In genomic region chr1:26695417-26696190, GRCh38 we compare ENCODE assay signal across 8 cellular contexts. TPM values are rescaled to one million over a fixed set of nuclear protein-coding genes. Genes with fewer than 3 reads are reported as not detected.
DNase-seq lines count a peak whose midpoint lies in the region; ATAC-seq and TF ChIP-seq lines count a peak whose summit lies in the region.

Gene ARID1A (plus strand): TSS chr1:26696015. CDS start chr1:26696404, 389 bp downstream.

- H3K9me3 Mint-ChIP-seq in neural crest cell = peaks cover under 1% of the 10 kb centered on the region
- no peaks in the 10 kb centered on the region for H3K9me3 Mint-ChIP-seq in stimulated activated naive CD8-positive, alpha-beta T cell treated with anti-CD3 and anti-CD28 coated beads, Interleukin-15, amount 100 ng/mL, for 72 hours

- H3K4me3 Mint-ChIP-seq in neural crest cell = peak within 1 kb of the TSS; percentile 93
- peak within 1 kb of the TSS; percentile 91 to 95 for H3K4me3 Mint-ChIP-seq in stimulated activated naive CD8-positive, alpha-beta T cell treated with anti-CD3 and anti-CD28 coated beads, Interleukin-15, amount 100 ng/mL, for 72 hours

- peaks cover 39% of the 10 kb centered on the region for H3K4me1 Mint-ChIP-seq in neural crest cell
- H3K4me1 Mint-ChIP-seq in stimulated activated naive CD8-positive, alpha-beta T cell treated with anti-CD3 and anti-CD28 coated beads, Interleukin-15, amount 100 ng/mL, for 72 hours = peaks cover 39% of the 10 kb centered on the region

- H3K4me3 ChIP-seq in foreskin fibroblast (ENCODE audit: low read depth in 1 of 2, low read length in 2 of 2) = peak within 1 kb of the TSS; percentile 72 to 76

- H3K4me1 ChIP-seq in ES-I3 (ENCODE audit: insufficient read depth, low read length) = peaks cover 32% of the 10 kb centered on the region

- peak; percentile 75 for DNase-seq in HEK293T (ENCODE audit: extremely low spot score)
- DNase-seq in MV-4-11 (lab: John Stamatoyannopoulos, UW) = peak; percentile 85
- peak; percentile 93 for DNase-seq in SK-MEL-5 (ENCODE audit: low read depth, low spot score)
- DNase-seq in activated naive CD4-positive, alpha-beta T cell (lab: John Stamatoyannopoulos, UW) = peak; percentile 80 to 95 (median 91)
- peak; percentile 97 to 99 for DNase-seq in foreskin fibroblast
- peak; percentile 97 for DNase-seq in neural crest cell (ENCODE audit: low read depth, low spot score)
- peak; percentile 98 for DNase-seq in stimulated activated naive CD8-positive, alpha-beta T cell treated with anti-CD3 and anti-CD28 coated beads, Interleukin-15, amount 100 ng/mL, for 72 hours

- in situ Hi-C loops in SK-MEL-5 (cut with HindIII; ENCODE audit: low pct_unique_long_range_greater_than_20kb, low sequenced_read_pairs) = no loop called here

- H3K36me3 ChIP-seq in ES-I3 (ENCODE audit: insufficient read depth, low read length) = no peaks in the 10 kb centered on the region

- ATAC-seq in stimulated activated naive CD8-positive, alpha-beta T cell treated with anti-CD3 and anti-CD28 coated beads, Interleukin-15, amount 100 ng/mL, for 72 hours = peak; percentile 59

- H3K27me3 Mint-ChIP-seq in neural crest cell (ENCODE audit: low read depth) = peaks cover 4% of the 10 kb centered on the region
- H3K27me3 Mint-ChIP-seq in stimulated activated naive CD8-positive, alpha-beta T cell treated with anti-CD3 and anti-CD28 coated beads, Interleukin-15, amount 100 ng/mL, for 72 hours = no peaks in the 10 kb centered on the region

- H3K36me3 Mint-ChIP-seq in neural crest cell (ENCODE audit: low read depth) = no peaks in the 10 kb centered on the region

- H3K9me3 ChIP-seq in ES-I3 (ENCODE audit: control insufficient read depth, insufficient read depth, low read length) = no peaks in the 10 kb centered on the region

- peak within 1 kb of the TSS; percentile 89 for H3K27ac Mint-ChIP-seq in neural crest cell (ENCODE audit: unreplicated experiment)
- H3K27ac Mint-ChIP-seq in stimulated activated naive CD8-positive, alpha-beta T cell treated with anti-CD3 and anti-CD28 coated beads, Interleukin-15, amount 100 ng/mL, for 72 hours = peak within 1 kb of the TSS; percentile 92 to 97

- TF ChIP-seq CTCF in foreskin fibroblast (IDR thresholded peaks at IDR 0.05; ENCODE audit: low read depth, low read length) (no peak), neural crest cell (conservative IDR thresholded peaks at IDR 0.05) (peak; percentile 13)

- peak within 1 kb of the TSS; percentile 86 for H3K9ac ChIP-seq in ES-I3 (ENCODE audit: low read depth, low read length)

- CTCF ChIA-PET in HEK293T (lab: Yijun Ruan, JAX) = no interaction called here

- POLR2A ChIA-PET in HEK293T (lab: Yijun Ruan, JAX) = interaction anchor here (1.0 to 3.2 kb wide), 6 partner anchors 11 to 90 kb away, joined by 3 to 15 read pairs (median 4); no protein-coding TSS in a partner anchor

TF ChIP-seq in HEK293T, 16 proteins besides CTCF, POLR2A, EP300 and RAD21:
- TF ChIP-seq FOXK2 (IDR thresholded peaks at IDR 0.05) = no peak
- peak; percentile 94 for TF ChIP-seq FOXM1 (IDR thresholded peaks at IDR 0.05; ENCODE audit: borderline replicate concordance)
- peak; percentile 34; the same call in 1 of the 2 replicates for TF ChIP-seq ARNT (IDR thresholded peaks at IDR 0.05)
- TF ChIP-seq CTBP1 (IDR thresholded peaks at IDR 0.05; ENCODE audit: borderline replicate concordance) = peak; percentile 51; the same call in 1 of the 2 replicates
- peak; percentile 37; the same call in 1 of the 2 replicates for TF ChIP-seq LEF1 (IDR thresholded peaks at IDR 0.05; ENCODE audit: borderline replicate concordance)
- peak; percentile 45; the same call in 1 of the 2 replicates for TF ChIP-seq ELF4 (IDR thresholded peaks at IDR 0.05)
- no peak for TF ChIP-seq PKNOX1 (IDR thresholded peaks at IDR 0.05)
- TF ChIP-seq FOXA1 (IDR thresholded peaks at IDR 0.05) = no peak
- TF ChIP-seq L3MBTL2 (conservative IDR thresholded peaks at IDR 0.05) = peak; percentile 74

RNA-seq across cellular contexts. Expression of gene ARID1A, which starts in this region (rescaled TPM):
- 11.1 and 11.2 TPM in 2 replicates for total RNA-seq in SK-MEL-5 (2014; rRNA removed; shearing (Covaris generic))
- polyA plus RNA-seq in SK-MEL-5 (2015; cell fraction: cytosol; rRNA removed) = 39.6 and 47.4 TPM in 2 replicates
- polyA plus RNA-seq in SK-MEL-5 (2015; cell fraction: nucleus; rRNA removed) = 26.5 and 30.0 TPM in 2 replicates
- 155 and 160 TPM in 2 replicates for total RNA-seq in neural crest cell

Comparison
In these comparisons a context has a peak if more than half of its experiments do, and no peak if none do; other contexts are left out.
1. Peak in every context shown above with its lines: DNase-seq, ATAC-seq and H3K4me3 ChIP-seq.
2. RNA of gene ARID1A (total RNA-seq): 155 to 160 TPM in neural crest cell; 11.1 to 11.2 TPM in SK-MEL-5; every median in the first group is over 10 times any median in the second.